Comparison of ENCODE assay signal across 14 cellular contexts in genomic region chr2:228600265-228600664, GRCh38.
A peak's percentile ranks its signal among the peaks of the same experiment; 100 is the strongest.
DNase-seq lines count a peak whose midpoint lies in the region; ATAC-seq, FAIRE-seq and TF ChIP-seq lines count a peak whose summit lies in the region.
"Had no signal": no experiment of that assay in that cellular context is flagged by ENCODE, and none has a peak within 500 bp of the region (broad histone marks: within the 10 kb centered on the region; RNA-seq: fewer than 3 reads in every experiment).

No MANE protein-coding gene starts in this region.

- no peak overlapping the region for H3K4me3 Mint-ChIP-seq in CD14-positive monocyte
- H3K4me3 Mint-ChIP-seq: activated B cell treated with CpG ODN at 0.5 μM for 24 hours had no signal

- H3K4me1 ChIP-seq in adipocyte (ENCODE audit: control insufficient read depth, insufficient read depth, low read length), result peaks cover 5% of the 10 kb centered on the region

- H3K27me3 Mint-ChIP-seq in CD14-positive monocyte (ENCODE audit: low read depth in 3 of 3), result no peaks in the 10 kb centered on the region
- H3K27me3 Mint-ChIP-seq: activated B cell treated with CpG ODN at 0.5 μM for 24 hours had no signal

- intact Hi-C loops in CD14-positive monocyte (cut with micrococcal nuclease), result no loop called here

- no peaks in the 10 kb centered on the region for H3K36me3 Mint-ChIP-seq in CD14-positive monocyte

- no peaks in the 10 kb centered on the region for H3K36me3 ChIP-seq in adipocyte (ENCODE audit: control insufficient read depth, insufficient read depth, low read length, severe bottlenecking)

- FAIRE-seq in H54 (lab: Jason Lieb, UNC), result peak; percentile 90
- FAIRE-seq: endothelial cell of umbilical vein had no signal

- H3K9me3 ChIP-seq in adipocyte (ENCODE audit: control insufficient read depth, low read length), result no peaks in the 10 kb centered on the region

- peaks cover 0 to 8% (median 5%) of the 10 kb centered on the region in 7 donors for H3K9me3 Mint-ChIP-seq in CD14-positive monocyte
- H3K9me3 Mint-ChIP-seq: activated B cell treated with CpG ODN at 0.5 μM for 24 hours had no signal

- no peak overlapping the region for H3K27ac Mint-ChIP-seq in CD14-positive monocyte
- H3K27ac Mint-ChIP-seq: activated B cell treated with CpG ODN at 0.5 μM for 24 hours had no signal

- H3K27me3 ChIP-seq in adipocyte (replicated peaks; ENCODE audit: control insufficient read depth, insufficient read depth, low read length), result no peaks in the 10 kb centered on the region

- ATAC-seq in GM18861 (IDR thresholded peaks at IDR 0.05; ENCODE audit: unreplicated experiment), result no peak

- no peaks in the 10 kb centered on the region for H3K4me1 Mint-ChIP-seq in CD14-positive monocyte
- H3K4me1 Mint-ChIP-seq: activated B cell treated with CpG ODN at 0.5 μM for 24 hours had no signal

- TF ChIP-seq CTCF in fibroblast of the aortic adventitia (IDR thresholded peaks at IDR 0.05; ENCODE audit: insufficient read depth, low read length) (no peak), CD14-positive monocyte (IDR thresholded peaks at IDR 0.05) (no peak)

- DNase-seq in H54 (ENCODE audit: insufficient read length, low spot score), result peak; percentile 16
- DNase-seq in adipocyte (ENCODE audit: low read depth), result peak; percentile 79
- peak; percentile 74 for DNase-seq in fibroblast of the aortic adventitia (ENCODE audit: low read depth)
- DNase-seq in CD14-positive monocyte (ENCODE audit: low spot score), result no peak
- DNase-seq in activated gamma-delta T cell (lab: John Stamatoyannopoulos, UW), result no peak
- DNase-seq in SKM-1 treated with dmso at 0.1 percent for 144 hours (lab: John Stamatoyannopoulos, UW; ENCODE audit: unreplicated experiment), result no peak
- DNase-seq: activated B cell treated with CpG ODN at 0.5 μM for 24 hours; activated naive CD4-positive, alpha-beta T cell treated with Interleukin-2 at 50 U/mL for 16 hours; COR-L47; H7; hippocampal formation; NCI-H146 had no signal

- H3K9ac ChIP-seq in adipocyte (ENCODE audit: low read length), result no peak overlapping the region

- no peak for TF ChIP-seq POLR2A in H54 (IDR thresholded peaks at IDR 0.05; ENCODE audit: low read depth, low read length)

- H3K4me3 ChIP-seq in adipocyte (ENCODE audit: low read length), result no peak overlapping the region
- H3K4me3 ChIP-seq in fibroblast of the aortic adventitia (ENCODE audit: low read depth, low read length), result no peak overlapping the region

Comparison
In these comparisons a context has a peak if more than half of its experiments do, and no peak if none do; other contexts are left out.
1. DNase-seq: peak in H54 (single experiment), adipocyte (single experiment) and fibroblast of the aortic adventitia (single experiment); none in CD14-positive monocyte (single experiment), activated gamma-delta T cell (single experiment) and SKM-1 treated with dmso at 0.1 percent for 144 hours (single experiment).